ENCODE assay signal across 15 cellular contexts in genomic region chr6:20699402-20699801, GRCh38.
DNase-seq lines count a peak whose midpoint lies in the region; ATAC-seq, FAIRE-seq and TF ChIP-seq lines count a peak whose summit lies in the region.
"Had no signal": no experiment of that assay in that cellular context is flagged by ENCODE, and none has a peak within 500 bp of the region (broad histone marks: within the 10 kb centered on the region; RNA-seq: fewer than 3 reads in every experiment).

No MANE protein-coding gene starts in this region.

- H3K36me3 ChIP-seq in left lung = no peaks in the 10 kb centered on the region
- H3K36me3 ChIP-seq: brain microvascular endothelial cell had no signal

- H3K4me1 ChIP-seq in left lung = no peaks in the 10 kb centered on the region

- no peak for TF ChIP-seq CTCF in D721Med (IDR thresholded peaks at IDR 0.05; ENCODE audit: insufficient read depth, missing control alignments)
- TF ChIP-seq CTCF in fibroblast of villous mesenchyme (IDR thresholded peaks at IDR 0.05; ENCODE audit: insufficient read depth, low read depth, low read length) = no peak
- TF ChIP-seq CTCF in left lung (IDR thresholded peaks at IDR 0.05) = no peak

- intact Hi-C loops in Right ventricle myocardium superior (cut with DNase I) (no loop called here), left lung (cut with DNase I) (no loop called here)

- no peaks in the 10 kb centered on the region for H3K27me3 ChIP-seq in left lung
- H3K27me3 ChIP-seq: brain microvascular endothelial cell had no signal

- no peak overlapping the region for H3K27ac ChIP-seq in left lung
- H3K27ac ChIP-seq: brain microvascular endothelial cell had no signal

- peak; percentile 97 for FAIRE-seq in D721Med (lab: Jason Lieb, UNC)

- no peak for ATAC-seq in HG03354 (IDR thresholded peaks at IDR 0.05; ENCODE audit: poor library complexity, severe bottlenecking, unreplicated experiment)
- ATAC-seq in Right ventricle myocardium superior (ENCODE audit: poor library complexity) = no peak
- no peak for ATAC-seq in SK-N-SH treated with all-trans-retinoic acid at 6 μM for 48 hours
- no peak for ATAC-seq in left lung
- ATAC-seq: effector memory CD8-positive, alpha-beta T cell; left cardiac atrium had no signal

- H3K9me3 ChIP-seq in left lung = no peaks in the 10 kb centered on the region

- H3K4me3 ChIP-seq in fibroblast of villous mesenchyme (ENCODE audit: low read depth, low read length) (no peak overlapping the region), left lung (no peak overlapping the region)

- DNase-seq in D721Med (ENCODE audit: insufficient read length, low spot score) = no peak
- peak; percentile 76 for DNase-seq in NCI-H1436 (lab: John Stamatoyannopoulos, UW)
- peak; percentile 99 for DNase-seq in NCI-H69 (lab: John Stamatoyannopoulos, UW)
- DNase-seq in fibroblast of villous mesenchyme (ENCODE audit: low read depth) = peak; percentile 33
- DNase-seq in Right ventricle myocardium superior = no peak
- no peak for DNase-seq in left lung
- DNase-seq: brain microvascular endothelial cell; DND-41; effector memory CD8-positive, alpha-beta T cell; IMR-90; left cardiac atrium; NCI-H226; stimulated activated CD4-positive, alpha-beta T cell treated with anti-CD3 and anti-CD28 coated beads, Interleukin-4, amount 100 ng/mL, for 1 hour had no signal

TF ChIP-seq in SK-N-SH treated with all-trans-retinoic acid at 6 μM for 48 hours, 23 proteins besides CTCF, POLR2A, EP300 and RAD21:
- TF ChIP-seq ZNF565 (CRISPR knock-in tag; conservative IDR thresholded peaks at IDR 0.05; ENCODE audit: low read depth) (no peak), ISL1 (CRISPR knock-in tag; IDR thresholded peaks at IDR 0.05) (no peak), ESRRG (CRISPR knock-in tag; IDR thresholded peaks at IDR 0.05) (no peak), OSR1 (CRISPR knock-in tag; IDR thresholded peaks at IDR 0.05) (no peak), CREB5 (CRISPR knock-in tag; IDR thresholded peaks at IDR 0.05; ENCODE audit: low read depth) (no peak), ZFP30 (CRISPR knock-in tag; IDR thresholded peaks at IDR 0.05) (no peak), ZNF8 (CRISPR knock-in tag; IDR thresholded peaks at IDR 0.05) (no peak), ZFP3 (CRISPR knock-in tag; IDR thresholded peaks at IDR 0.05) (no peak), POU6F1 (CRISPR knock-in tag; IDR thresholded peaks at IDR 0.05; ENCODE audit: borderline replicate concordance, low read depth) (no peak), PPARA (CRISPR knock-in tag; IDR thresholded peaks at IDR 0.05; ENCODE audit: borderline replicate concordance) (no peak), ZC3H10 (CRISPR knock-in tag; IDR thresholded peaks at IDR 0.05) (no peak), CSDC2 (CRISPR knock-in tag; IDR thresholded peaks at IDR 0.05) (no peak), CSRNP3 (CRISPR knock-in tag; IDR thresholded peaks at IDR 0.05) (no peak), SNAI2 (CRISPR knock-in tag; IDR thresholded peaks at IDR 0.05) (no peak), BACH2 (CRISPR knock-in tag; IDR thresholded peaks at IDR 0.05; ENCODE audit: borderline replicate concordance) (no peak), TOX (CRISPR knock-in tag; IDR thresholded peaks at IDR 0.05; ENCODE audit: borderline replicate concordance) (no peak), RARB (CRISPR knock-in tag; IDR thresholded peaks at IDR 0.05) (no peak), ZNF70 (CRISPR knock-in tag; IDR thresholded peaks at IDR 0.05) (no peak)
TF ChIP-seq in SK-N-SH treated with all-trans-retinoic acid at 6 μM for 48 hours: peak in this region for 0.

Comparison
In these comparisons a context has a peak if more than half of its experiments do, and no peak if none do; other contexts are left out.
1. DNase-seq: peak in NCI-H1436 (single experiment), NCI-H69 (single experiment) and fibroblast of villous mesenchyme (single experiment); none in D721Med (single experiment), Right ventricle myocardium superior (single experiment) and left lung (0 of 2).